Comparison of ENCODE assay signal across 11 cellular contexts in genomic region chr3:155553800-155554199, GRCh38.
DNase-seq lines count a peak whose midpoint lies in the region; ATAC-seq lines count a peak whose summit lies in the region.
"Had no signal": no experiment of that assay in that cellular context is flagged by ENCODE, and none has a peak within 500 bp of the region (broad histone marks: within the 10 kb centered on the region; RNA-seq: fewer than 3 reads in every experiment).

No MANE protein-coding gene starts in this region.

- peaks cover 40% of the 10 kb centered on the region for H3K4me1 Mint-ChIP-seq in activated CD8-positive, alpha-beta memory T cell treated with anti-CD3 and anti-CD28 coated beads, Interleukin-2, amount 10 ng/mL, durations not matched to agents 7 days and 5 days

- CTCF ChIA-PET in activated CD8-positive, alpha-beta memory T cell treated with anti-CD3 and anti-CD28 coated beads, Interleukin-2, amount 10 ng/mL, durations not matched to agents 7 days and 5 days (lab: Charles Lee): interaction anchor here (1.7 kb wide), 1 partner anchor 252 kb away, joined by 6 read pairs; the partner anchor contains the start of gene C3orf33

- H3K4me1 ChIP-seq in thymus (ENCODE audit: control insufficient read depth, insufficient read depth, low read length): peaks cover 29% of the 10 kb centered on the region

- no peaks in the 10 kb centered on the region for H3K36me3 Mint-ChIP-seq in activated CD8-positive, alpha-beta memory T cell treated with anti-CD3 and anti-CD28 coated beads, Interleukin-2, amount 10 ng/mL, durations not matched to agents 7 days and 5 days
- H3K36me3 Mint-ChIP-seq: IgD-negative memory B cell had no signal

- H3K9me3 Mint-ChIP-seq in activated CD8-positive, alpha-beta memory T cell treated with anti-CD3 and anti-CD28 coated beads, Interleukin-2, amount 10 ng/mL, durations not matched to agents 7 days and 5 days (ENCODE audit: low read depth): peaks cover 3% of the 10 kb centered on the region
- H3K9me3 Mint-ChIP-seq: neural crest cell had no signal

- H3K36me3 ChIP-seq in thymus (ENCODE audit: control insufficient read depth, insufficient read depth): no peaks in the 10 kb centered on the region

- peak; percentile 79 for ATAC-seq in activated CD8-positive, alpha-beta memory T cell treated with anti-CD3 and anti-CD28 coated beads, Interleukin-2, amount 10 ng/mL, durations not matched to agents 7 days and 5 days
- ATAC-seq in HG02852 (IDR thresholded peaks at IDR 0.05; ENCODE audit: unreplicated experiment) (peak; percentile 37), HG03039 (IDR thresholded peaks at IDR 0.05; ENCODE audit: unreplicated experiment) (no peak)

- DNase-seq in activated CD8-positive, alpha-beta memory T cell treated with anti-CD3 and anti-CD28 coated beads, Interleukin-2, amount 10 ng/mL, durations not matched to agents 7 days and 5 days: peak; percentile 56
- no peak for DNase-seq in activated CD8-positive, alpha-beta memory T cell treated with anti-CD3 and anti-CD28 coated beads, Interleukin-2, amount 50 U/mL, for 48 hours
- DNase-seq in SW480 (ENCODE audit: low spot score): peak; percentile 50
- no peak for DNase-seq in NCI-H1105 treated with DMSO at 0.1 percent for 48 hours (lab: John Stamatoyannopoulos, UW)
- no peak for DNase-seq in NCI-H1436 treated with DMSO at 0.1 percent for 48 hours (lab: John Stamatoyannopoulos, UW)
- DNase-seq: hippocampal formation had no signal

- peak overlapping the region; percentile 54 for H3K27ac ChIP-seq in thymus (ENCODE audit: low read depth)

- no peak overlapping the region for H3K4me3 Mint-ChIP-seq in activated CD8-positive, alpha-beta memory T cell treated with anti-CD3 and anti-CD28 coated beads, Interleukin-2, amount 10 ng/mL, durations not matched to agents 7 days and 5 days
- H3K4me3 Mint-ChIP-seq: IgD-negative memory B cell, neural crest cell had no signal

- 3% methylated on average over 4 of the region's 4 CpGs for WGBS in thymus

- peak overlapping the region; percentile 45 for H3K27ac Mint-ChIP-seq in activated CD8-positive, alpha-beta memory T cell treated with anti-CD3 and anti-CD28 coated beads, Interleukin-2, amount 10 ng/mL, durations not matched to agents 7 days and 5 days
- H3K27ac Mint-ChIP-seq: IgD-negative memory B cell had no signal

- H3K4me3 ChIP-seq in thymus (ENCODE audit: low read length): peak overlapping the region; percentile 48

- H3K27me3 ChIP-seq in thymus (ENCODE audit: control insufficient read depth, insufficient read depth): no peaks in the 10 kb centered on the region

- no peaks in the 10 kb centered on the region for H3K9me3 ChIP-seq in thymus (ENCODE audit: control insufficient read depth)

- no peaks in the 10 kb centered on the region for H3K27me3 Mint-ChIP-seq in activated CD8-positive, alpha-beta memory T cell treated with anti-CD3 and anti-CD28 coated beads, Interleukin-2, amount 10 ng/mL, durations not matched to agents 7 days and 5 days

Comparison
In these comparisons a context has a peak if more than half of its experiments do, and no peak if none do; other contexts are left out.
1. DNase-seq: peak in activated CD8-positive, alpha-beta memory T cell treated with anti-CD3 and anti-CD28 coated beads, Interleukin-2, amount 10 ng/mL, durations not matched to agents 7 days and 5 days (single experiment) and SW480 (single experiment); none in activated CD8-positive, alpha-beta memory T cell treated with anti-CD3 and anti-CD28 coated beads, Interleukin-2, amount 50 U/mL, for 48 hours (single experiment), NCI-H1105 treated with DMSO at 0.1 percent for 48 hours (single experiment) and NCI-H1436 treated with DMSO at 0.1 percent for 48 hours (single experiment).